8 cellular contexts compared by ENCODE assay signal in the genomic region with DNA sequence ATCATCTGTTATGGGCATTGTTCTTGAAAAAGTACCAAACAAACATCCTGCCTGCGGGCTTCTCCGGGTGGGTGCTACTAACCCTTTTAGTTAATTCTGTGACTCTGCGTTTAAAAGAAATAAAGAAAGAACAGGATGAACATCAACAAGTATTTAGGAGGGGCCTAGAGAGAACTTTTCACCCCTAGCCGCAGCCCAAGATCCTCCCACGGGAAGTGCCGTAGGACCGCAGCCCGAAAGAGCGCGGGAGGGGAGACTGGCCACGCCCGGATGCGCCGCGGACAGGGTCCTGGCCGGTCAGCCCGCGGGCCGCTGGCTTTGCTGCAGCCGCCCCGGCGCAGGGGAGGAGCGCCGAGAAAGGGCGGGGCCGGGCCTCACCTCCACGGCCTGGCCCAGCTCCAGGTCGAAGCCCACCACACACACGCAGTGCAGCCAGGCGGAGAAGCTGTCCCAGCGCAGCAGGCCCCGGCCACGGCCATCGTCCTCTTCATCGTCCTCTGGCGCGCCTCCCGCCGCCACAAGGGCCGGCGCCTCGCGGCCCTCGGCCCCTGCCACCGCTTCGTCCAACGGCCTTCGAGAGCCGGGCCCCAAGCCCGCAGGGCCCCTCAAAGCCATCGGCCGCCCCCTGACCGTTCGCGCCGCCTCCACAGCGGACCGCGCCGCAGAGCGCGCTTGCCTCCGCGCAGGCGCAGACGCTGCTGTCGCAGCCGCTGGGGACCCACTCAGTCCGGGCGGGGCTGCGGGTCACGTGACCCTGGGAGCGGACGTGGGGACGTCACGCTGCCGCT. TPM values are rescaled to one million over a fixed set of nuclear protein-coding genes. Genes with fewer than 3 reads are reported as not detected.
A peak's percentile ranks its signal among the peaks of the same experiment; 100 is the strongest.
DNase-seq lines count a peak whose midpoint lies in the region; ATAC-seq and TF ChIP-seq lines count a peak whose summit lies in the region.

DENND6A (minus strand) TSS at position 674 of the 788 bp plus-strand sequence; CDS start at position 615, 59 bp downstream.

- H3K27me3 ChIP-seq in Peyer's patch (no peaks in the 10 kb centered on the region), esophagus muscularis mucosa (no peaks in the 10 kb centered on the region)

- no peaks in the 10 kb centered on the region for H3K9me3 ChIP-seq in Peyer's patch
- no peaks in the 10 kb centered on the region for H3K9me3 ChIP-seq in esophagus muscularis mucosa

- DNase-seq in DMS79 (lab: John Stamatoyannopoulos, UW) = peak; percentile 48
- peak; percentile 87 for DNase-seq in KG1 (lab: John Stamatoyannopoulos, UW)
- peak; percentile 96 to 99 (median 97) for DNase-seq in Peyer's patch
- peak; percentile 97 for DNase-seq in activated T-cell treated with anti-CD3 and anti-CD28 coated beads, Interleukin-2, amount 50 U/mL, for 72 hours
- DNase-seq in esophagus muscularis mucosa (ENCODE audit: extremely low spot score) = peak; percentile 99
- peak; percentile 95 for DNase-seq in myocyte (ENCODE audit: low read depth)
- peak; percentile 93 to 96 for DNase-seq in stimulated activated CD8-positive, alpha-beta memory T cell treated with anti-CD3 and anti-CD28 coated beads, Interleukin-7, amount 100 ng/mL, for 4 hours (ENCODE audit: low read depth in 2 of 2)

- TF ChIP-seq POLR2A in Peyer's patch (IDR thresholded peaks at IDR 0.05) = peak; percentile 93 to 94
- peak; percentile 97 for TF ChIP-seq POLR2A in esophagus muscularis mucosa (IDR thresholded peaks at IDR 0.05; ENCODE audit: low read depth)

- H3K36me3 ChIP-seq in Peyer's patch (no peaks in the 10 kb centered on the region), esophagus muscularis mucosa (no peaks in the 10 kb centered on the region)

- peaks cover 41% of the 10 kb centered on the region for H3K4me1 Mint-ChIP-seq in activated T-cell treated with anti-CD3 and anti-CD28 coated beads, Interleukin-2, amount 50 U/mL, for 72 hours (ENCODE audit: low read depth)

- peak within 1 kb of the TSS; percentile 96 for H3K27ac Mint-ChIP-seq in activated T-cell treated with anti-CD3 and anti-CD28 coated beads, Interleukin-2, amount 50 U/mL, for 72 hours

- TF ChIP-seq CTCF in Peyer's patch (IDR thresholded peaks at IDR 0.05) (peak in 1 of 6 experiments; percentile 17), esophagus muscularis mucosa (IDR thresholded peaks at IDR 0.05) (peak in 1 of 3 experiments; percentile 12)

- TF ChIP-seq EP300 in esophagus muscularis mucosa (IDR thresholded peaks at IDR 0.05) = no peak

- H3K4me3 Mint-ChIP-seq in activated T-cell treated with anti-CD3 and anti-CD28 coated beads, Interleukin-2, amount 50 U/mL, for 72 hours = peak within 1 kb of the TSS; percentile 94 to 95

- peaks cover 0 to 28% (median 3%) of the 10 kb centered on the region in 4 donors for H3K4me1 ChIP-seq in Peyer's patch
- peaks cover 29 to 46% (median 41%) of the 10 kb centered on the region in 4 donors for H3K4me1 ChIP-seq in esophagus muscularis mucosa

- intact Hi-C loops in esophagus muscularis mucosa (cut with DNase I) = loop anchor here (5.0 kb wide), 2 partner anchors 65 to 95 kb away; partner anchors contain the start of genes ARF4 and SLMAP

- ATAC-seq in GM21723 (IDR thresholded peaks at IDR 0.05; ENCODE audit: unreplicated experiment) = peak; percentile 78
- peak; percentile 87 to 90 for ATAC-seq in activated T-cell treated with anti-CD3 and anti-CD28 coated beads, Interleukin-2, amount 50 U/mL, for 72 hours (replicated peaks in 1 of 2)

- H3K36me3 Mint-ChIP-seq in activated T-cell treated with anti-CD3 and anti-CD28 coated beads, Interleukin-2, amount 50 U/mL, for 72 hours (ENCODE audit: insufficient read depth in 2 of 2) = no peaks in the 10 kb centered on the region

- H3K4me3 ChIP-seq in Peyer's patch (peak within 1 kb of the TSS; percentile 77 to 89 (median 83)), esophagus muscularis mucosa (peak within 1 kb of the TSS; percentile 82 to 93 (median 88))

- H3K27ac ChIP-seq in Peyer's patch (peak within 1 kb of the TSS; percentile 95 to 98 (median 96)), esophagus muscularis mucosa (replicated peaks in 1 of 4) (peak within 1 kb of the TSS; percentile 97 to 99 (median 98))

- WGBS in esophagus muscularis mucosa = 0% methylated on average over 19 of the region's 77 CpGs

- H3K9me3 Mint-ChIP-seq in activated T-cell treated with anti-CD3 and anti-CD28 coated beads, Interleukin-2, amount 50 U/mL, for 72 hours = no peaks in the 10 kb centered on the region

- H3K27me3 Mint-ChIP-seq in activated T-cell treated with anti-CD3 and anti-CD28 coated beads, Interleukin-2, amount 50 U/mL, for 72 hours (ENCODE audit: low read depth) = no peaks in the 10 kb centered on the region

RNA-seq across cellular contexts. Expression of gene DENND6A, which starts in this region (rescaled TPM):
- total RNA-seq in Peyer's patch = 10 to 100 TPM; 15.2 to 36.3 (median 24.5) TPM
- 10 to 100 TPM; 19.1 to 22.5 TPM for total RNA-seq in activated T-cell treated with anti-CD3 and anti-CD28 coated beads, Interleukin-2, amount 50 U/mL, for 72 hours
- total RNA-seq in esophagus muscularis mucosa = 10 to 100 TPM; 24.6 to 47.2 (median 43.2) TPM
- 12.6 and 15.4 TPM in 2 replicates for total RNA-seq in myocyte
- 6.7 TPM for polyA plus RNA-seq in myocyte (2012)

Comparison
In these comparisons a context has a peak if more than half of its experiments do, and no peak if none do; other contexts are left out.
1. Peak in every context shown above with its lines: DNase-seq, ATAC-seq, H3K4me3 ChIP-seq and H3K27ac ChIP-seq.
2. DNase-seq: peak in every context shown above with its lines; median percentile 99 in esophagus muscularis mucosa; 97 in Peyer's patch; 97 in activated T-cell treated with anti-CD3 and anti-CD28 coated beads, Interleukin-2, amount 50 U/mL, for 72 hours; 95 in myocyte; 94 in stimulated activated CD8-positive, alpha-beta memory T cell treated with anti-CD3 and anti-CD28 coated beads, Interleukin-7, amount 100 ng/mL, for 4 hours; 87 in KG1; 48 in DMS79.